ENCODE assay signal across 13 cellular contexts in genomic region chr18:48743046-48743445, GRCh38.
A peak's percentile ranks its signal among the peaks of the same experiment; 100 is the strongest.
DNase-seq lines count a peak whose midpoint lies in the region; ATAC-seq lines count a peak whose summit lies in the region.
"Had no signal": no experiment of that assay in that cellular context is flagged by ENCODE, and none has a peak within 500 bp of the region (broad histone marks: within the 10 kb centered on the region; RNA-seq: fewer than 3 reads in every experiment).

No MANE protein-coding gene starts in this region.

- ATAC-seq in stimulated activated memory B cell treated with anti-CD40 and anti-IgM and Interleukin-4, amounts not matched to agents 10 μg/mL and 1 μg/mL and 100 μg/mL, for 72 hours: no peak
- ATAC-seq in GM19463 (IDR thresholded peaks at IDR 0.05; ENCODE audit: unreplicated experiment): no peak
- ATAC-seq: activated CD8-positive, alpha-beta memory T cell treated with anti-CD3 and anti-CD28 coated beads, Interleukin-2, amount 10 ng/mL, durations not matched to agents 7 days and 5 days; left colon had no signal

- H3K36me3 Mint-ChIP-seq in stimulated activated memory B cell treated with anti-CD40 and anti-IgM and Interleukin-4, amounts not matched to agents 10 μg/mL and 1 μg/mL and 100 μg/mL, for 72 hours: no peaks in the 10 kb centered on the region
- H3K36me3 Mint-ChIP-seq: activated CD8-positive, alpha-beta memory T cell treated with anti-CD3 and anti-CD28 coated beads, Interleukin-2, amount 10 ng/mL, durations not matched to agents 7 days and 5 days had no signal

- H3K9me3 ChIP-seq in adipocyte (ENCODE audit: control insufficient read depth, low read length): no peaks in the 10 kb centered on the region
- H3K9me3 ChIP-seq: SJCRH30 had no signal

- no peak overlapping the region for H3K27ac Mint-ChIP-seq in stimulated activated memory B cell treated with anti-CD40 and anti-IgM and Interleukin-4, amounts not matched to agents 10 μg/mL and 1 μg/mL and 100 μg/mL, for 72 hours
- H3K27ac Mint-ChIP-seq: activated CD8-positive, alpha-beta memory T cell treated with anti-CD3 and anti-CD28 coated beads, Interleukin-2, amount 10 ng/mL, durations not matched to agents 7 days and 5 days had no signal

- peak overlapping the region; percentile 55 for H3K4me3 ChIP-seq in adipocyte (ENCODE audit: low read length)
- H3K4me3 ChIP-seq: SJCRH30 had no signal

- H3K27me3 ChIP-seq in adipocyte (replicated peaks; ENCODE audit: control insufficient read depth, insufficient read depth, low read length): no peaks in the 10 kb centered on the region
- H3K27me3 ChIP-seq: SJCRH30 had no signal

- H3K9me3 Mint-ChIP-seq in stimulated activated memory B cell treated with anti-CD40 and anti-IgM and Interleukin-4, amounts not matched to agents 10 μg/mL and 1 μg/mL and 100 μg/mL, for 72 hours: no peaks in the 10 kb centered on the region
- H3K9me3 Mint-ChIP-seq: central memory CD8-positive, alpha-beta T cell had no signal

- peaks cover 58% of the 10 kb centered on the region for H3K4me1 ChIP-seq in adipocyte (ENCODE audit: control insufficient read depth, insufficient read depth, low read length)
- H3K4me1 ChIP-seq: SJCRH30 had no signal

- peak overlapping the region; percentile 82 for H3K9ac ChIP-seq in adipocyte (ENCODE audit: low read length)

- DNase-seq in COLO829 (ENCODE audit: low spot score) (peak; percentile 43), adipocyte (ENCODE audit: low read depth) (peak; percentile 87), globus pallidus (ENCODE audit: low spot score) (peak; percentile 51), pons (ENCODE audit: low spot score) (peak; percentile 56), mesenteric fat pad (ENCODE audit: low spot score) (no peak)
- no peak for DNase-seq in stimulated activated CD4-positive, alpha-beta T cell treated with anti-CD3 and anti-CD28 coated beads, Interleukin-4, amount 100 ng/mL, for 24 hours
- DNase-seq: activated CD8-positive, alpha-beta memory T cell treated with anti-CD3 and anti-CD28 coated beads, Interleukin-2, amount 10 ng/mL, durations not matched to agents 7 days and 5 days; NCI-H1694 treated with DMSO at 0.1 percent for 48 hours; SJCRH30 had no signal

- H3K4me1 Mint-ChIP-seq in stimulated activated memory B cell treated with anti-CD40 and anti-IgM and Interleukin-4, amounts not matched to agents 10 μg/mL and 1 μg/mL and 100 μg/mL, for 72 hours: no peaks in the 10 kb centered on the region
- H3K4me1 Mint-ChIP-seq: activated CD8-positive, alpha-beta memory T cell treated with anti-CD3 and anti-CD28 coated beads, Interleukin-2, amount 10 ng/mL, durations not matched to agents 7 days and 5 days; central memory CD8-positive, alpha-beta T cell had no signal

- H3K4me3 Mint-ChIP-seq in stimulated activated memory B cell treated with anti-CD40 and anti-IgM and Interleukin-4, amounts not matched to agents 10 μg/mL and 1 μg/mL and 100 μg/mL, for 72 hours: no peak overlapping the region
- H3K4me3 Mint-ChIP-seq: activated CD8-positive, alpha-beta memory T cell treated with anti-CD3 and anti-CD28 coated beads, Interleukin-2, amount 10 ng/mL, durations not matched to agents 7 days and 5 days; central memory CD8-positive, alpha-beta T cell had no signal

- peaks cover under 1% of the 10 kb centered on the region for H3K36me3 ChIP-seq in adipocyte (ENCODE audit: control insufficient read depth, insufficient read depth, low read length, severe bottlenecking)
- H3K36me3 ChIP-seq: SJCRH30 had no signal

- H3K27me3 Mint-ChIP-seq in stimulated activated memory B cell treated with anti-CD40 and anti-IgM and Interleukin-4, amounts not matched to agents 10 μg/mL and 1 μg/mL and 100 μg/mL, for 72 hours: no peaks in the 10 kb centered on the region
- H3K27me3 Mint-ChIP-seq: central memory CD8-positive, alpha-beta T cell had no signal

Comparison
In these comparisons a context has a peak if more than half of its experiments do, and no peak if none do; other contexts are left out.
1. DNase-seq: peak in COLO829 (single experiment), adipocyte (single experiment), globus pallidus (single experiment) and pons (single experiment); none in stimulated activated CD4-positive, alpha-beta T cell treated with anti-CD3 and anti-CD28 coated beads, Interleukin-4, amount 100 ng/mL, for 24 hours (single experiment) and mesenteric fat pad (single experiment).